Comparison of ENCODE assay signal across 19 cellular contexts in genomic region chr11:88535266-88535665, GRCh38.
DNase-seq lines count a peak whose midpoint lies in the region; ATAC-seq and TF ChIP-seq lines count a peak whose summit lies in the region.
"Had no signal": no experiment of that assay in that cellular context is flagged by ENCODE, and none has a peak within 500 bp of the region (broad histone marks: within the 10 kb centered on the region; RNA-seq: fewer than 3 reads in every experiment).

No MANE protein-coding gene starts in this region.

- H2BK120ac ChIP-seq in mesenchymal stem cell (ENCODE audit: low read depth, low read length), result peak overlapping the region; percentile 44

- POLR2A ChIA-PET in HCT116 (lab: Charles Lee), result no interaction called here

- ATAC-seq in HCT116 (no peak), GM19397 (IDR thresholded peaks at IDR 0.05; ENCODE audit: unreplicated experiment) (no peak)
- no peak for ATAC-seq in activated CD8-positive, alpha-beta memory T cell treated with anti-CD3 and anti-CD28 coated beads, Interleukin-2, amount 10 ng/mL, durations not matched to agents 7 days and 5 days

- H3K4me3 ChIP-seq in ACC112 (ENCODE audit: low read depth, low read length) (no peak overlapping the region; the same call in 1 of the 2 replicates), HCT116 (replicated peaks in 1 of 2; ENCODE audit: low read depth in 1 of 2, low read length in 2 of 2) (0 out of 4 replicates have a peak overlapping the region, but pooled peaks of 1 of the 2 experiments have one; percentile 10), astrocyte of the spinal cord (ENCODE audit: low read depth, low read length) (no peak overlapping the region), mesenchymal stem cell (ENCODE audit: insufficient read depth in 1 of 2, low read depth in 1 of 2, low read length in 2 of 2) (no peak overlapping the region), spleen (no peak overlapping the region)
- H3K4me3 ChIP-seq: esophagus squamous epithelium, heart right ventricle had no signal

- no peak overlapping the region for H3K18ac ChIP-seq in mesenchymal stem cell (ENCODE audit: low read depth in 1 of 2, low read length in 2 of 2)

- peaks cover 19% of the 10 kb centered on the region for H3K27me3 Mint-ChIP-seq in activated CD8-positive, alpha-beta memory T cell treated with anti-CD3 and anti-CD28 coated beads, Interleukin-2, amount 10 ng/mL, durations not matched to agents 7 days and 5 days

- no peak for TF ChIP-seq POLR2A in HCT116 (IDR thresholded peaks at IDR 0.05; ENCODE audit: borderline replicate concordance, extremely low read depth, insufficient read depth, insufficient read length)
- no peak for TF ChIP-seq POLR2A in spleen (IDR thresholded peaks at IDR 0.05)

- no peak overlapping the region for H3K27ac Mint-ChIP-seq in activated CD8-positive, alpha-beta memory T cell treated with anti-CD3 and anti-CD28 coated beads, Interleukin-2, amount 10 ng/mL, durations not matched to agents 7 days and 5 days
- H3K27ac Mint-ChIP-seq: activated naive CD4-positive, alpha-beta T cell treated with anti-CD3 and anti-CD28 coated beads, Interleukin-2, amount 10 ng/mL, durations not matched to agents 7 days and 5 days; IgD-negative memory B cell; memory B cell had no signal

- peak overlapping the region in 1 of 2 experiments; percentile 69 for H2BK12ac ChIP-seq in mesenchymal stem cell (ENCODE audit: low read length in 2 of 2)

- no peak overlapping the region for H4K8ac ChIP-seq in mesenchymal stem cell (ENCODE audit: low read length)

- in situ Hi-C loops in astrocyte of the spinal cord (cut with HindIII; ENCODE audit: low sequenced_read_pairs), result no loop called here

- H3K4ac ChIP-seq in mesenchymal stem cell (ENCODE audit: low read depth in 1 of 2, low read length in 2 of 2), result no peak overlapping the region

- H3K4me1 ChIP-seq in ACC112 (ENCODE audit: control insufficient read depth, insufficient read depth, low read length, unreplicated experiment) (peaks cover 45% of the 10 kb centered on the region), HCT116 (ENCODE audit: control insufficient read depth in 1 of 2, insufficient read depth in 2 of 2, low read length in 2 of 2) (peaks cover 4 to 33% of the 10 kb centered on the region in 2 experiments; a peak in 3 of 4 replicates), mesenchymal stem cell (ENCODE audit: control insufficient read depth, insufficient read depth, low read depth, low read length) (no peaks in the 10 kb centered on the region), spleen (no peaks in the 10 kb centered on the region)

- H3K14ac ChIP-seq in mesenchymal stem cell (ENCODE audit: low read length in 2 of 2), result no peak overlapping the region

- CTCF ChIA-PET in HCT116 (lab: Charles Lee), result interaction anchor here (0.7 to 1.3 kb wide), 2 partner anchors 9 to 17 kb away, joined by 3 read pairs; no protein-coding TSS in a partner anchor
- CTCF ChIA-PET in activated CD8-positive, alpha-beta memory T cell treated with anti-CD3 and anti-CD28 coated beads, Interleukin-2, amount 10 ng/mL, durations not matched to agents 7 days and 5 days (lab: Charles Lee), result interaction anchor here (1.3 kb wide), 1 partner anchor 12 kb away, joined by 5 read pairs; no protein-coding TSS in a partner anchor

- no peak overlapping the region for H3K23ac ChIP-seq in mesenchymal stem cell (ENCODE audit: low read length in 2 of 2)

- H3K9me3 ChIP-seq in HCT116 (ENCODE audit: control insufficient read depth in 1 of 2, insufficient read depth in 1 of 2, low read depth in 1 of 2, low read length in 2 of 2), result no peaks in the 10 kb centered on the region
- no peaks in the 10 kb centered on the region for H3K9me3 ChIP-seq in mesenchymal stem cell (ENCODE audit: control insufficient read depth, low read length)
- no peaks in the 10 kb centered on the region for H3K9me3 ChIP-seq in spleen
- H3K9me3 ChIP-seq: esophagus squamous epithelium, heart right ventricle had no signal

- H3K4me3 Mint-ChIP-seq in activated CD8-positive, alpha-beta memory T cell treated with anti-CD3 and anti-CD28 coated beads, Interleukin-2, amount 10 ng/mL, durations not matched to agents 7 days and 5 days, result no peak overlapping the region
- H3K4me3 Mint-ChIP-seq: activated naive CD4-positive, alpha-beta T cell treated with anti-CD3 and anti-CD28 coated beads, Interleukin-2, amount 10 ng/mL, durations not matched to agents 7 days and 5 days; IgD-negative memory B cell; memory B cell had no signal

- H4K91ac ChIP-seq in mesenchymal stem cell (ENCODE audit: low read length), result no peak overlapping the region

- H3K27me3 ChIP-seq in ACC112 (ENCODE audit: insufficient read depth, low read length) (no peaks in the 10 kb centered on the region), HCT116 (ENCODE audit: insufficient read depth, low read length) (no peaks in the 10 kb centered on the region), mesenchymal stem cell (ENCODE audit: control insufficient read depth in 1 of 2, insufficient read depth in 1 of 2, low read length in 2 of 2) (no peaks in the 10 kb centered on the region), spleen (replicated peaks in 1 of 7) (no peaks in the 10 kb centered on the region)
- H3K27me3 ChIP-seq: esophagus squamous epithelium, heart right ventricle had no signal

- no peak for TF ChIP-seq RAD21 in HCT116 (IDR thresholded peaks at IDR 0.05; ENCODE audit: low read depth)

- H3K36me3 Mint-ChIP-seq in activated CD8-positive, alpha-beta memory T cell treated with anti-CD3 and anti-CD28 coated beads, Interleukin-2, amount 10 ng/mL, durations not matched to agents 7 days and 5 days, result peaks cover 10% of the 10 kb centered on the region
- H3K36me3 Mint-ChIP-seq: activated naive CD4-positive, alpha-beta T cell treated with anti-CD3 and anti-CD28 coated beads, Interleukin-2, amount 10 ng/mL, durations not matched to agents 7 days and 5 days; IgD-negative memory B cell; memory B cell had no signal

- intact Hi-C loops in HCT116 (cut with micrococcal nuclease) (no loop called here), spleen (cut with DNase I; ENCODE audit: low total_unique reads) (no loop called here)

- DNase-seq in HCT116 (ENCODE audit: low read depth, low spot score), result no peak
- peak; percentile 59 for DNase-seq in astrocyte of the spinal cord (ENCODE audit: low read depth, low spot score)
- peak; percentile 30 for DNase-seq in mesenchymal stem cell
- no peak for DNase-seq in activated CD8-positive, alpha-beta memory T cell treated with anti-CD3 and anti-CD28 coated beads, Interleukin-2, amount 10 ng/mL, durations not matched to agents 7 days and 5 days
- DNase-seq in spleen, result no peak
- no peak for DNase-seq in activated CD8-positive, alpha-beta memory T cell treated with anti-CD3 and anti-CD28 coated beads, Interleukin-2, amount 50 U/mL, for 4 hours
- DNase-seq: activated CD4-positive, CD25-positive, alpha-beta regulatory T cell treated with anti-CD3 and anti-CD28 coated beads, Interleukin-2, amount 50 U/mL, for 72 hours; activated CD8-positive, alpha-beta memory T cell treated with anti-CD3 and anti-CD28 coated beads, Interleukin-2, amount 50 U/mL, for 48 hours; activated naive CD4-positive, alpha-beta T cell treated with anti-CD3 and anti-CD28 coated beads, Interleukin-2, amount 10 ng/mL, durations not matched to agents 7 days and 5 days; esophagus squamous epithelium; heart right ventricle; islet precursor cell; right cardiac atrium; substantia nigra; T-helper 9 cell had no signal

- H2BK15ac ChIP-seq in mesenchymal stem cell (ENCODE audit: low read depth, poor library complexity, severe bottlenecking), result no peak overlapping the region

- 89% methylated on average over 2 of the region's 2 CpGs for WGBS in mesenchymal stem cell
- WGBS in spleen, 5 donors, result 74 to 83% (median 77%) methylated on average over 2 of the region's 2 CpGs

- peak overlapping the region; percentile 56 for H3K4me2 ChIP-seq in HCT116 (ENCODE audit: low read length)
- H3K4me2 ChIP-seq in mesenchymal stem cell (ENCODE audit: low read length, poor library complexity, severe bottlenecking), result no peak overlapping the region

- H3K9me2 ChIP-seq in HCT116 (ENCODE audit: insufficient read depth), result no peaks in the 10 kb centered on the region

- H2BK5ac ChIP-seq in mesenchymal stem cell (ENCODE audit: low read depth, low read length, poor library complexity, severe bottlenecking), result no peak overlapping the region

- H3K9ac ChIP-seq in HCT116 (ENCODE audit: low read length), result peak overlapping the region; percentile 15; the same call in 1 of the 2 replicates
- H3K9ac ChIP-seq in mesenchymal stem cell (ENCODE audit: low read length), result peak overlapping the region; percentile 76

- peak overlapping the region; percentile 26 for H2AFZ ChIP-seq in ACC112 (ENCODE audit: low read length, unreplicated experiment)
- H2AFZ ChIP-seq in HCT116 (ENCODE audit: low read depth, low read length, poor library complexity, severe bottlenecking), result peak overlapping the region; percentile 75
- H2AFZ ChIP-seq in mesenchymal stem cell (ENCODE audit: low read depth, low read length), result no peak overlapping the region

- RAD21 ChIA-PET in HCT116 (lab: Charles Lee; ENCODE audit: low non-redundant PET in 1 of 2, low total read pairs in 2 of 2, uncharacterized antibody in 2 of 2, unreplicated experiment in 2 of 2), result no interaction called here

- no peaks in the 10 kb centered on the region for H3K9me3 Mint-ChIP-seq in activated CD8-positive, alpha-beta memory T cell treated with anti-CD3 and anti-CD28 coated beads, Interleukin-2, amount 10 ng/mL, durations not matched to agents 7 days and 5 days (ENCODE audit: low read depth)
- H3K9me3 Mint-ChIP-seq: activated naive CD4-positive, alpha-beta T cell treated with anti-CD3 and anti-CD28 coated beads, Interleukin-2, amount 10 ng/mL, durations not matched to agents 7 days and 5 days; IgD-negative memory B cell; memory B cell had no signal

- peaks cover 18% of the 10 kb centered on the region for H3K4me1 Mint-ChIP-seq in activated CD8-positive, alpha-beta memory T cell treated with anti-CD3 and anti-CD28 coated beads, Interleukin-2, amount 10 ng/mL, durations not matched to agents 7 days and 5 days
- H3K4me1 Mint-ChIP-seq: activated naive CD4-positive, alpha-beta T cell treated with anti-CD3 and anti-CD28 coated beads, Interleukin-2, amount 10 ng/mL, durations not matched to agents 7 days and 5 days; IgD-negative memory B cell; memory B cell had no signal

- no peaks in the 10 kb centered on the region for H3K36me3 ChIP-seq in ACC112 (ENCODE audit: insufficient read depth, low read length)
- H3K36me3 ChIP-seq in HCT116 (ENCODE audit: control insufficient read depth in 1 of 2, insufficient read depth in 2 of 2, low read length in 2 of 2), result no peaks in the 10 kb centered on the region
- no peaks in the 10 kb centered on the region for H3K36me3 ChIP-seq in mesenchymal stem cell (ENCODE audit: control insufficient read depth in 1 of 2, insufficient read depth in 2 of 2, low read depth in 1 of 2, low read length in 2 of 2)
- H3K36me3 ChIP-seq in spleen, result no peaks in the 10 kb centered on the region
- H3K36me3 ChIP-seq: esophagus squamous epithelium, heart right ventricle had no signal

- H3K79me1 ChIP-seq in mesenchymal stem cell (replicated peaks; ENCODE audit: low read length, poor library complexity, severe bottlenecking), result no peaks in the 10 kb centered on the region

- no peak overlapping the region for H2AK5ac ChIP-seq in mesenchymal stem cell (ENCODE audit: low read length, severe bottlenecking)

- BruUV-seq in HCT116 (replicated peaks; lab: Mats Ljungman, UMichigan), result no TSS peak

- peak overlapping the region; percentile 91 for H3K27ac ChIP-seq in ACC112 (ENCODE audit: low read depth, low read length)
- H3K27ac ChIP-seq in HCT116 (ENCODE audit: low read depth, low read length), result no peak overlapping the region
- H3K27ac ChIP-seq in mesenchymal stem cell (ENCODE audit: low read length, poor library complexity, severe bottlenecking), result no peak overlapping the region
- H3K27ac ChIP-seq in spleen, result no peak overlapping the region

- H3K79me2 ChIP-seq in ACC112 (ENCODE audit: control insufficient read depth, insufficient read depth, low read length, unreplicated experiment) (no peaks in the 10 kb centered on the region), HCT116 (ENCODE audit: insufficient read depth, low read length) (no peaks in the 10 kb centered on the region)

- TF ChIP-seq CTCF in HCT116 (IDR thresholded peaks at IDR 0.05 in 2 of 3, conservative IDR thresholded peaks at IDR 0.05 in 1 of 3; ENCODE audit: borderline replicate concordance in 1 of 3, insufficient read depth in 1 of 3, low read depth in 2 of 3, low read length in 2 of 3), result no peak
- TF ChIP-seq CTCF in astrocyte of the spinal cord (IDR thresholded peaks at IDR 0.05; ENCODE audit: low read depth, low read length), result no peak
- TF ChIP-seq CTCF in spleen (IDR thresholded peaks at IDR 0.05 in 8 of 11, conservative IDR thresholded peaks at IDR 0.05 in 3 of 11), result no peak

- H4K20me1 ChIP-seq in HCT116 (ENCODE audit: insufficient read depth), result no peaks in the 10 kb centered on the region

Comparison
In these comparisons a context has a peak if more than half of its experiments do, and no peak if none do; other contexts are left out.
1. DNase-seq: peak in astrocyte of the spinal cord (single experiment) and mesenchymal stem cell (single experiment); none in HCT116 (single experiment), activated CD8-positive, alpha-beta memory T cell treated with anti-CD3 and anti-CD28 coated beads, Interleukin-2, amount 10 ng/mL, durations not matched to agents 7 days and 5 days (single experiment), spleen (single experiment) and activated CD8-positive, alpha-beta memory T cell treated with anti-CD3 and anti-CD28 coated beads, Interleukin-2, amount 50 U/mL, for 4 hours (single experiment).